In the genomic region with DNA sequence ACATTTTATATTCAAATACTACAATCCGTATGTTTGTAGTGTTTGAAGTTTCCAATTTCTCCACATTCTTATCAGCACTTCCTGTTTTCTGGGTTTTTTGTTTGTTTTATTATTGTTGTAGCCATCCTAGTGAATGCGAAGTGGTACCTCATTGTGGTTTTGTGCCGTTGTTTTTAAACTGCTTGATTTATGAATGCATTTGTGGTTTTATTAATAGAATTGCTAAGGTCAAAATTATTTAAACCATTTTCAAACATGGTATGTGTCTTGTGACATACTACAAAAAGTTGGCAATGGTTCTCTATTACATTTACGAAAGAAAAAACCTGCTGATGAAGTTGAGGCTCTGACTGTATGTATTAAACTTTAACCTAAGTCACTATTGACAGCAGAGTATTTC, we compare ENCODE assay signal across 29 cellular contexts.
"Had no signal": no experiment of that assay in that cellular context is flagged by ENCODE, and none has a peak within 500 bp of the region (broad histone marks: within the 10 kb centered on the region; RNA-seq: fewer than 3 reads in every experiment).

No MANE protein-coding gene starts in this region.

- H3K27ac ChIP-seq: heart right ventricle, left lung, sigmoid colon, thyroid gland, upper lobe of left lung, vagina, VCaP had no signal

- H3K4me1 Mint-ChIP-seq: brain; nephron; stimulated activated effector memory CD8-positive, alpha-beta T cell treated with anti-CD3 and anti-CD28 coated beads, Interleukin-12 subunit alpha, Interleukin-12 subunit beta, amount 100 ng/mL, for 72 hours; stimulated activated naive CD8-positive, alpha-beta T cell treated with anti-CD3 and anti-CD28 coated beads, Interleukin-15, amount 100 ng/mL, for 72 hours had no signal

- H3K9me3 Mint-ChIP-seq: activated naive CD4-positive, alpha-beta T cell treated with anti-CD3 and anti-CD28 coated beads, Interleukin-2, amount 50 U/mL, for 72 hours; stimulated activated naive CD8-positive, alpha-beta T cell treated with anti-CD3 and anti-CD28 coated beads, Interleukin-15, amount 100 ng/mL, for 72 hours had no signal

- H3K4me3 ChIP-seq: heart right ventricle, left lung, lung, sigmoid colon, thyroid gland, upper lobe of left lung, vagina had no signal

- H3K36me3 Mint-ChIP-seq: activated naive CD4-positive, alpha-beta T cell treated with anti-CD3 and anti-CD28 coated beads, Interleukin-2, amount 50 U/mL, for 72 hours; brain; stimulated activated effector memory CD8-positive, alpha-beta T cell treated with anti-CD3 and anti-CD28 coated beads, Interleukin-12 subunit alpha, Interleukin-12 subunit beta, amount 100 ng/mL, for 72 hours had no signal

- H3K9me3 ChIP-seq: sigmoid colon, thyroid gland, upper lobe of left lung, vagina had no signal

- H3K27ac Mint-ChIP-seq: activated naive CD4-positive, alpha-beta T cell treated with anti-CD3 and anti-CD28 coated beads, Interleukin-2, amount 50 U/mL, for 72 hours; activated T-cell treated with anti-CD3 and anti-CD28 coated beads, Interleukin-2, amount 50 U/mL, for 72 hours; brain; nephron; progenitor cell of endocrine pancreas; stimulated activated effector memory CD8-positive, alpha-beta T cell treated with anti-CD3 and anti-CD28 coated beads, Interleukin-12 subunit alpha, Interleukin-12 subunit beta, amount 100 ng/mL, for 72 hours; stimulated activated naive CD8-positive, alpha-beta T cell treated with anti-CD3 and anti-CD28 coated beads, Interleukin-15, amount 100 ng/mL, for 72 hours had no signal

- H3K4me3 Mint-ChIP-seq: activated T-cell treated with anti-CD3 and anti-CD28 coated beads, Interleukin-2, amount 50 U/mL, for 72 hours; brain; nephron; stimulated activated effector memory CD8-positive, alpha-beta T cell treated with anti-CD3 and anti-CD28 coated beads, Interleukin-12 subunit alpha, Interleukin-12 subunit beta, amount 100 ng/mL, for 72 hours; stimulated activated naive CD8-positive, alpha-beta T cell treated with anti-CD3 and anti-CD28 coated beads, Interleukin-15, amount 100 ng/mL, for 72 hours had no signal

- H3K27me3 Mint-ChIP-seq: brain; progenitor cell of endocrine pancreas; stimulated activated naive CD8-positive, alpha-beta T cell treated with anti-CD3 and anti-CD28 coated beads, Interleukin-15, amount 100 ng/mL, for 72 hours had no signal

- H3K36me3 ChIP-seq: heart right ventricle, left lung, sigmoid colon, thyroid gland, upper lobe of left lung, vagina had no signal

- H3K27me3 ChIP-seq: heart right ventricle, left lung, sigmoid colon, thyroid gland, upper lobe of left lung, vagina had no signal

- DNase-seq: activated CD4-positive, alpha-beta T cell treated with anti-CD3 and anti-CD28 coated beads for 4 hours; activated CD4-positive, alpha-beta T cell treated with anti-CD3 and anti-CD28 coated beads, Interleukin-2, amount 50 U/mL, for 4 hours; activated naive CD4-positive, alpha-beta T cell; activated T-cell treated with anti-CD3 and anti-CD28 coated beads for 4 hours; activated T-cell treated with anti-CD3 and anti-CD28 coated beads, Interleukin-2, amount 50 U/mL, for 72 hours; aorta; central memory CD4-positive, alpha-beta T cell; dermis blood vessel endothelial cell; effector CD4-positive, alpha-beta T cell; foreskin melanocyte; heart right ventricle; left lung; sigmoid colon; small intestine; stimulated activated CD4-positive, alpha-beta T cell treated with anti-CD3 and anti-CD28 coated beads, Interleukin-4, amount 100 ng/mL, for 24 hours; stimulated activated naive CD8-positive, alpha-beta T cell treated with anti-CD3 and anti-CD28 coated beads, Interleukin-15, amount 100 ng/mL, for 72 hours; substantia nigra; T-helper 1 cell; thyroid gland; upper lobe of left lung had no signal

- FAIRE-seq: islet of Langerhans, small intestine had no signal

- H3K4me1 ChIP-seq: heart right ventricle, left lung, sigmoid colon, thyroid gland, upper lobe of left lung, vagina had no signal

- ATAC-seq: activated naive CD4-positive, alpha-beta T cell treated with anti-CD3 and anti-CD28 coated beads, Interleukin-2, amount 50 U/mL, for 72 hours; activated T-cell treated with anti-CD3 and anti-CD28 coated beads, Interleukin-2, amount 50 U/mL, for 72 hours; heart right ventricle; left lung; stimulated activated effector memory CD8-positive, alpha-beta T cell treated with anti-CD3 and anti-CD28 coated beads, Interleukin-12 subunit alpha, Interleukin-12 subunit beta, amount 100 ng/mL, for 72 hours; stimulated activated naive CD8-positive, alpha-beta T cell treated with anti-CD3 and anti-CD28 coated beads, Interleukin-15, amount 100 ng/mL, for 72 hours had no signal
